ENCODE assay signal across 9 cellular contexts in the genomic region with DNA sequence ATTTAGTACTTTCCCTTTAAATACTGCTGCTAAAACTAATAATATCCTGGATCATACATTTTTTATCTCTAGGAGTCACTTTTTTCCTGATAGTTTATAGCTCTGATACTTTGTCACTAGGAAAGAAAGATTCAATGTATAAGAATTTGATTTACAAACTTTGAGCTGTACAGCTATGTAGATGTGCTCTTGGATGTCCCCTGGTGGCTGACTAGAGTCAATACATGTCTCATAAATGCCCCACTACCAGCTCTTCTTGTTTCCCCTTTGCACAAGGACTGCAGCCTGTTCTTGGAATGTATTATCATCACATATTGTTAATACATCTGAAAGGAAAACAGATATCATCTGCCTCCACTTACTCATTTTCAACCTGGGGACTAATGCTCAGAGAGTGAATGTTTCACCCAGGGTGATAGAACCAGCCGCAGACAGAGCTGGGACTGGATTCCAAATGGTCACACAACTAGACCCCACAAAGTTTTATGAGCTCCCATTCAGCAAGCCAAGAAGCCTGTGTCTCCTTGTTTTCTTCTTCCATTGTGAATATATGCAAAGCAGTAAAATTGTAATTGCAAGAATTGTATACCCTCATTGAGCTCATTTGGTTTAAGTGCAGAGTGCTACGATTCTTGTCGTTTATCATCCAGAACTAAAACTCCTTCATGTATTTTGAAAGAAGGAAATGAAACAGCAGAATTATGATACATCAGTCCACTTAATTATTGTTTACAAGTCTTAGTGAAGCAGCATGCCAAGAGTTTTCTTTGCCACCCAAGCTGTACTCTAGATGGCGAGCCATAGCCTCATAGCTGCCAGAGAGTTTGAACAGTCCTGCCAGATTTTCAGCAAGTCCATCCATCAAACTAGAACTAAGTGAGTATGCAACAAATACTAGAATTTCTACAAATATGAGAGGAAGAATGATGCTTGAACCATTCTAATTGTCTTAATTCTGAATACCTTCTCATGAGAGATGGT.
A peak's percentile ranks its signal among the peaks of the same experiment; 100 is the strongest.
DNase-seq lines count a peak whose midpoint lies in the region; ATAC-seq, FAIRE-seq and TF ChIP-seq lines count a peak whose summit lies in the region.
"Had no signal": no experiment of that assay in that cellular context is flagged by ENCODE, and none has a peak within 500 bp of the region (broad histone marks: within the 10 kb centered on the region; RNA-seq: fewer than 3 reads in every experiment).

No MANE protein-coding gene starts in this region.

- 82% methylated on average over 4 of the region's 4 CpGs for WGBS in GM12878 (ENCODE audit: insufficient coverage, insufficient replicate concordance, low lambda C conversion rate, missing lambda C conversion rate)

- H3K9me3 ChIP-seq in PC-3 (ENCODE audit: low read length) (no peaks in the 10 kb centered on the region), GM12878 (replicated peaks; ENCODE audit: control insufficient read depth, insufficient read depth, low read length) (no peaks in the 10 kb centered on the region)

- H3K27ac ChIP-seq in PC-3 (ENCODE audit: low read length) (no peak overlapping the region), GM12878 (ENCODE audit: control insufficient read depth, insufficient read depth) (no peak overlapping the region)

- H3K4me1 ChIP-seq in PC-3 (ENCODE audit: insufficient read depth, low read length) (no peaks in the 10 kb centered on the region), GM12878 (ENCODE audit: control insufficient read depth, insufficient read depth, low read length) (no peaks in the 10 kb centered on the region)

- H3K79me2 ChIP-seq in PC-3 (ENCODE audit: low read length) (no peaks in the 10 kb centered on the region), GM12878 (ENCODE audit: control insufficient read depth, insufficient read depth, low read length) (no peaks in the 10 kb centered on the region)

- TF ChIP-seq POLR2A in GM12878 (IDR thresholded peaks at IDR 0.05; ENCODE audit: low read depth, low read length): no peak

- no peaks in the 10 kb centered on the region for H4K20me1 ChIP-seq in PC-3 (ENCODE audit: low read length)
- no peaks in the 10 kb centered on the region for H4K20me1 ChIP-seq in GM12878 (ENCODE audit: control insufficient read depth, insufficient read depth)

- DNase-seq in ELR (ENCODE audit: low read depth): peak; percentile 53
- peak; percentile 39 for DNase-seq in GM20000 (ENCODE audit: low spot score)
- DNase-seq in PC-3: peak; percentile 66
- DNase-seq in GM12878 (ENCODE audit: low read depth, low spot score): no peak
- peak; percentile 53 for DNase-seq in iris pigment epithelial cell (ENCODE audit: low read depth)
- DNase-seq in stimulated activated CD8-positive, alpha-beta memory T cell treated with anti-CD3 and anti-CD28 coated beads, Interleukin-12 subunit alpha, Interleukin-12 subunit beta, amount 100 ng/mL, for 1 hour (ENCODE audit: low read depth): peak; percentile 11
- no peak for DNase-seq in GF-D8 (lab: John Stamatoyannopoulos, UW)

- peak; percentile 56 for FAIRE-seq in GM12878 (lab: Jason Lieb, UNC)

- in situ Hi-C loops in GM12878 (cut with MboI): no loop called here

- RAD21 ChIA-PET in GM12878 (lab: Charles Lee; ENCODE audit: unreplicated experiment): interaction anchor here (0.7 to 2.0 kb wide), 8 partner anchors 10 to 954 kb away, joined by 3 to 18 read pairs (median 4); no protein-coding TSS in a partner anchor

- SMC1A ChIA-PET in GM12878 (lab: Charles Lee; ENCODE audit: uncharacterized antibody, unreplicated experiment): interaction anchor here (0.6 to 3.3 kb wide), 17 partner anchors 8 to 1304 kb away, joined by 3 to 17 read pairs (median 3); no protein-coding TSS in a partner anchor

- TF ChIP-seq EP300 in GM12878 (IDR thresholded peaks at IDR 0.05; ENCODE audit: borderline replicate concordance in 1 of 2, control insufficient read depth in 1 of 2, low read depth in 2 of 2, low read length in 2 of 2): no peak

- no peaks in the 10 kb centered on the region for H3K9me2 ChIP-seq in PC-3 (replicated peaks; ENCODE audit: low read length)

- H3K4me3 ChIP-seq in PC-3 (ENCODE audit: low read length): no peak overlapping the region
- no peak overlapping the region for H3K4me3 ChIP-seq in GM12878

- no peaks in the 10 kb centered on the region for H3F3A ChIP-seq in PC-3 (ENCODE audit: low read length, unreplicated experiment)

- TF ChIP-seq CTCF in GM20000 (IDR thresholded peaks at IDR 0.05; ENCODE audit: extremely low read depth, missing control alignments) (peak; percentile 53), PC-3 (conservative IDR thresholded peaks at IDR 0.05; ENCODE audit: low read depth, low read length) (peak; percentile 87), GM12878 (IDR thresholded peaks at IDR 0.05 in 2 of 3, conservative IDR thresholded peaks at IDR 0.05 in 1 of 3; ENCODE audit: control insufficient read depth in 2 of 3, extremely low read depth in 1 of 3, insufficient read depth in 1 of 3, low read depth in 3 of 3, low read length in 3 of 3) (peak; percentile 72 to 91 (median 89))

- H3K27me3 ChIP-seq in PC-3 (ENCODE audit: low read length): no peaks in the 10 kb centered on the region
- H3K27me3 ChIP-seq in GM12878 (replicated peaks in 1 of 2; ENCODE audit: control insufficient read depth in 2 of 2, insufficient read depth in 2 of 2, low read length in 1 of 2): no peaks in the 10 kb centered on the region

- H3K36me3 ChIP-seq in PC-3 (ENCODE audit: low read depth, low read length): no peaks in the 10 kb centered on the region
- H3K36me3 ChIP-seq in GM12878 (ENCODE audit: control insufficient read depth in 2 of 2, insufficient read depth in 2 of 2, low read length in 1 of 2): no peaks in the 10 kb centered on the region

- intact Hi-C loops in PC-3 (cut with micrococcal nuclease): no loop called here
- intact Hi-C loops in GM12878 (cut with micrococcal nuclease; ENCODE audit: unreplicated experiment): no loop called here

- CTCF ChIA-PET in PC-3 (lab: Charles Lee): no interaction called here
- CTCF ChIA-PET in GM12878 (lab: Yijun Ruan, JAX): interaction anchor here (0.6 to 3.5 kb wide), 35 partner anchors 8 to 1474 kb away, joined by 3 to 43 read pairs (median 4); no protein-coding TSS in a partner anchor

- BruUV-seq in PC-3 (replicated peaks; lab: Mats Ljungman, UMichigan) (no TSS peak), GM12878 (replicated peaks; lab: Mats Ljungman, UMichigan) (no TSS peak)

- H2AFZ ChIP-seq in PC-3 (ENCODE audit: low read length) (no peak overlapping the region), GM12878 (ENCODE audit: control insufficient read depth, low read depth, low read length) (no peak overlapping the region)

- POLR2A ChIA-PET in PC-3 (lab: Charles Lee; ENCODE audit: unreplicated experiment) (no interaction called here), GM12878 (lab: Charles Lee) (no interaction called here)

- TF ChIP-seq RAD21 in GM12878 (IDR thresholded peaks at IDR 0.05; ENCODE audit: insufficient read depth, low read depth, low read length): peak; percentile 63

- peak; percentile 97 for ATAC-seq in HG03442 (IDR thresholded peaks at IDR 0.05; ENCODE audit: unreplicated experiment)
- ATAC-seq in PC-3: peak; percentile 70
- ATAC-seq in GM12878: peak; percentile 89
- ATAC-seq: stimulated activated effector memory CD8-positive, alpha-beta T cell treated with anti-CD3 and anti-CD28 coated beads, Interleukin-12 subunit alpha, Interleukin-12 subunit beta, amount 100 ng/mL, for 72 hours had no signal

- H3K4me2 ChIP-seq in PC-3 (ENCODE audit: low read length) (no peak overlapping the region), GM12878 (ENCODE audit: control insufficient read depth, insufficient read depth) (no peak overlapping the region)

- H3K9ac ChIP-seq in PC-3 (ENCODE audit: low read length) (no peak overlapping the region), GM12878 (ENCODE audit: control insufficient read depth, insufficient read depth, low read length) (no peak overlapping the region)

TF ChIP-seq in GM12878, 131 proteins besides CTCF, POLR2A, EP300 and RAD21:
- TF ChIP-seq SMC3 (IDR thresholded peaks at IDR 0.05; ENCODE audit: borderline replicate concordance, low read length) (peak; percentile 80), ZBED1 (IDR thresholded peaks at IDR 0.05; ENCODE audit: borderline replicate concordance) (no peak), SPI1 (IDR thresholded peaks at IDR 0.05; ENCODE audit: borderline replicate concordance, insufficient read depth, low read depth, low read length) (no peak)

Comparison
In these comparisons a context has a peak if more than half of its experiments do, and no peak if none do; other contexts are left out.
1. DNase-seq: peak in ELR (single experiment), GM20000 (single experiment), PC-3 (single experiment), iris pigment epithelial cell (single experiment) and stimulated activated CD8-positive, alpha-beta memory T cell treated with anti-CD3 and anti-CD28 coated beads, Interleukin-12 subunit alpha, Interleukin-12 subunit beta, amount 100 ng/mL, for 1 hour (single experiment); none in GM12878 (single experiment) and GF-D8 (single experiment).
2. Peak in every context shown above with its lines, with median percentiles within 50 percentile points of each other: CTCF ChIP-seq and ATAC-seq.